8 cellular contexts compared by ENCODE assay signal in genomic region chr7:131555565-131556054, GRCh38. TPM values are rescaled to one million over a fixed set of nuclear protein-coding genes. Genes with fewer than 3 reads are reported as not detected.
DNase-seq lines count a peak whose midpoint lies in the region; ATAC-seq lines count a peak whose summit lies in the region.

No MANE protein-coding gene starts in this region.

- H3K9me3 Mint-ChIP-seq in activated CD8-positive, alpha-beta memory T cell treated with anti-CD3 and anti-CD28 coated beads, Interleukin-2, amount 10 ng/mL, durations not matched to agents 7 days and 5 days (ENCODE audit: low read depth), result no peaks in the 10 kb centered on the region
- H3K9me3 Mint-ChIP-seq in stimulated activated naive CD8-positive, alpha-beta T cell treated with anti-CD3 and anti-CD28 coated beads, Interleukin-15, Interleukin-2, amounts not matched to agents 100 ng/mL and 50 ng/mL, for 24 hours, result no peaks in the 10 kb centered on the region

- H3K36me3 Mint-ChIP-seq in activated CD8-positive, alpha-beta memory T cell treated with anti-CD3 and anti-CD28 coated beads, Interleukin-2, amount 10 ng/mL, durations not matched to agents 7 days and 5 days, result no peaks in the 10 kb centered on the region
- no peaks in the 10 kb centered on the region for H3K36me3 Mint-ChIP-seq in stimulated activated naive CD8-positive, alpha-beta T cell treated with anti-CD3 and anti-CD28 coated beads, Interleukin-15, Interleukin-2, amounts not matched to agents 100 ng/mL and 50 ng/mL, for 24 hours (ENCODE audit: low read depth)

- DNase-seq in activated effector memory CD4-positive, alpha-beta T cell treated with anti-CD3 and anti-CD28 coated beads, Interleukin-2, amount 50 U/mL, for 16 hours, result peak; percentile 65
- no peak for DNase-seq in activated effector memory CD4-positive, alpha-beta T cell treated with Interleukin-2 at 50 U/mL for 16 hours
- DNase-seq in activated CD8-positive, alpha-beta memory T cell treated with anti-CD3 and anti-CD28 coated beads, Interleukin-2, amount 10 ng/mL, durations not matched to agents 7 days and 5 days, result no peak
- DNase-seq in NCI-H226 (no peak), SIG-M5 (lab: John Stamatoyannopoulos, UW) (no peak), NCI-H2196 treated with DMSO at 0.1 percent for 48 hours (lab: John Stamatoyannopoulos, UW; ENCODE audit: unreplicated experiment) (no peak)

- peak overlapping the region; percentile 52 for H3K4me3 Mint-ChIP-seq in activated CD8-positive, alpha-beta memory T cell treated with anti-CD3 and anti-CD28 coated beads, Interleukin-2, amount 10 ng/mL, durations not matched to agents 7 days and 5 days
- peak overlapping the region; percentile 75 for H3K4me3 Mint-ChIP-seq in stimulated activated naive CD8-positive, alpha-beta T cell treated with anti-CD3 and anti-CD28 coated beads, Interleukin-15, Interleukin-2, amounts not matched to agents 100 ng/mL and 50 ng/mL, for 24 hours

- no peak for ATAC-seq in activated CD8-positive, alpha-beta memory T cell treated with anti-CD3 and anti-CD28 coated beads, Interleukin-2, amount 10 ng/mL, durations not matched to agents 7 days and 5 days

- CTCF ChIA-PET in activated CD8-positive, alpha-beta memory T cell treated with anti-CD3 and anti-CD28 coated beads, Interleukin-2, amount 10 ng/mL, durations not matched to agents 7 days and 5 days (lab: Charles Lee), result interaction anchor here (1.2 kb wide), 1 partner anchor 9 kb away, joined by 5 read pairs; no protein-coding TSS in a partner anchor

- H3K27ac Mint-ChIP-seq in activated CD8-positive, alpha-beta memory T cell treated with anti-CD3 and anti-CD28 coated beads, Interleukin-2, amount 10 ng/mL, durations not matched to agents 7 days and 5 days, result no peak overlapping the region
- H3K27ac Mint-ChIP-seq in stimulated activated naive CD8-positive, alpha-beta T cell treated with anti-CD3 and anti-CD28 coated beads, Interleukin-15, Interleukin-2, amounts not matched to agents 100 ng/mL and 50 ng/mL, for 24 hours, result no peak overlapping the region

- peaks cover 66% of the 10 kb centered on the region for H3K27me3 Mint-ChIP-seq in activated CD8-positive, alpha-beta memory T cell treated with anti-CD3 and anti-CD28 coated beads, Interleukin-2, amount 10 ng/mL, durations not matched to agents 7 days and 5 days
- peaks cover 51% of the 10 kb centered on the region for H3K27me3 Mint-ChIP-seq in stimulated activated naive CD8-positive, alpha-beta T cell treated with anti-CD3 and anti-CD28 coated beads, Interleukin-15, Interleukin-2, amounts not matched to agents 100 ng/mL and 50 ng/mL, for 24 hours

- H3K4me1 Mint-ChIP-seq in activated CD8-positive, alpha-beta memory T cell treated with anti-CD3 and anti-CD28 coated beads, Interleukin-2, amount 10 ng/mL, durations not matched to agents 7 days and 5 days, result peaks cover 11% of the 10 kb centered on the region
- H3K4me1 Mint-ChIP-seq in stimulated activated naive CD8-positive, alpha-beta T cell treated with anti-CD3 and anti-CD28 coated beads, Interleukin-15, Interleukin-2, amounts not matched to agents 100 ng/mL and 50 ng/mL, for 24 hours (ENCODE audit: low read depth), result peaks cover 17% of the 10 kb centered on the region

- peak overlapping the region; percentile 87 for H3K4me3 ChIP-seq in iPS-11a (ENCODE audit: low read depth, low read length)

RNA-seq across cellular contexts. Expression of gene PODXL, which starts 0.8 kb away (rescaled TPM):
- total RNA-seq in activated CD8-positive, alpha-beta memory T cell treated with anti-CD3 and anti-CD28 coated beads, Interleukin-2, amount 10 ng/mL, durations not matched to agents 7 days and 5 days, result 1 to 10 TPM; 2.3 to 3.2 TPM
